ENCODE assay signal across 16 cellular contexts in the genomic region with DNA sequence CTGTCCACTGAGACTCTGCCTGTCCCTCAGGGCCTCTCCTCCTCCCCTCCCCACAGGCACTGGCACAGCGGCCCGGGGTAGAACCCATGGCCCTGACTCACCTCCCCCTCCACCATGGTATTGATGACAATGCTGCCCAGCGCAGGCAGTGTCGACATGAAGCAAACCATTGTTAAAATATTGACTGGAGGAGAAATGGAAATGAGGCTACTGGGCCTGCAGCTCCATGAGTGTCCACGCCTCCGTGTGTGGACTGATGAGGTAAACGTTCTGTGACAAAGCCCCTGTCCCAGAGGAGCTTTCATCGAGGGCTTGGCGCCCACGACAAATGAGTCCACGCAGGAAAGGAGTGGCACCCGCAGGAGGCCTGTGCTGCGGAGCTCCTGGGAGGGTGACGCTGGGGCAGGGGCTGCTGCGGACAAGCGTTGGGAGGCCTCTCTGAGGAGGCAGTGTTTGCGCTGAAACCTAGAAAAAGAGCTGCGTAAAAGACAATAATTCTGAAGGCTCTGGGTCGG.
DNase-seq lines count a peak whose midpoint lies in the region; ATAC-seq and TF ChIP-seq lines count a peak whose summit lies in the region.
"Had no signal": no experiment of that assay in that cellular context is flagged by ENCODE, and none has a peak within 500 bp of the region (broad histone marks: within the 10 kb centered on the region; RNA-seq: fewer than 3 reads in every experiment).

No MANE protein-coding gene starts in this region.

- H3K27ac Mint-ChIP-seq in natural killer cell = no peak overlapping the region
- H3K27ac Mint-ChIP-seq: B cell had no signal

- H3K27me3 Mint-ChIP-seq in natural killer cell (ENCODE audit: low read depth in 2 of 2) = peaks cover 0 to 3% of the 10 kb centered on the region in 2 donors
- H3K27me3 Mint-ChIP-seq: B cell had no signal

- H3K9me3 ChIP-seq in effector memory CD4-positive, alpha-beta T cell (ENCODE audit: control insufficient read depth, low read length) = no peaks in the 10 kb centered on the region

- H3K4me1 ChIP-seq in effector memory CD4-positive, alpha-beta T cell (ENCODE audit: control insufficient read depth, insufficient read depth, low read length, poor library complexity, severe bottlenecking) = no peaks in the 10 kb centered on the region

- in situ Hi-C loops in SK-MEL-5 (cut with HindIII; ENCODE audit: low pct_unique_long_range_greater_than_20kb, low sequenced_read_pairs) = no loop called here

- no peaks in the 10 kb centered on the region for H3K36me3 Mint-ChIP-seq in natural killer cell

- peaks cover 0 to 3% of the 10 kb centered on the region in 2 donors for H3K9me3 Mint-ChIP-seq in natural killer cell

- ATAC-seq in GM21390 (IDR thresholded peaks at IDR 0.05; ENCODE audit: unreplicated experiment) (no peak), natural killer cell (no peak)

- peak; percentile 42 for DNase-seq in Ammon's horn (ENCODE audit: low spot score)
- peak; percentile 22 for DNase-seq in SK-MEL-5 (ENCODE audit: low read depth, low spot score)
- peak; percentile 8 to 15 for DNase-seq in hippocampal formation (lab: John Stamatoyannopoulos, UW)
- peak; percentile 73 for DNase-seq in pons (ENCODE audit: low spot score)
- DNase-seq in effector memory CD4-positive, alpha-beta T cell = no peak
- DNase-seq in RPMI8226 = no peak
- no peak for DNase-seq in natural killer cell
- DNase-seq: Kasumi-1, NCI-H1694 treated with DMSO at 0.1 percent for 48 hours, NCI-H2081 treated with DMSO at 0.1 percent for 48 hours, NCI-H2171 treated with DMSO at 0.1 percent for 48 hours, NCI-H446, NCI-H526, SHP77 treated with DMSO at 0.1 percent for 48 hours had no signal

- no peak overlapping the region for H3K4me3 Mint-ChIP-seq in natural killer cell
- H3K4me3 Mint-ChIP-seq: B cell had no signal

- no peaks in the 10 kb centered on the region for H3K36me3 ChIP-seq in effector memory CD4-positive, alpha-beta T cell (ENCODE audit: control insufficient read depth, insufficient read depth, low read length)

- no peak overlapping the region for H3K27ac ChIP-seq in effector memory CD4-positive, alpha-beta T cell (ENCODE audit: insufficient read depth, low read length, poor library complexity, severe bottlenecking)

- no peaks in the 10 kb centered on the region for H3K27me3 ChIP-seq in effector memory CD4-positive, alpha-beta T cell (replicated peaks; ENCODE audit: control insufficient read depth, insufficient read depth, low read length, poor library complexity, severe bottlenecking)

- intact Hi-C loops in natural killer cell (cut with micrococcal nuclease) = no loop called here

- no peaks in the 10 kb centered on the region for H3K4me1 Mint-ChIP-seq in natural killer cell
- H3K4me1 Mint-ChIP-seq: B cell had no signal

- H3K4me3 ChIP-seq in effector memory CD4-positive, alpha-beta T cell (ENCODE audit: insufficient read depth, low read depth, low read length, poor library complexity, severe bottlenecking) = no peak overlapping the region

- TF ChIP-seq CTCF in natural killer cell (IDR thresholded peaks at IDR 0.05) = no peak

Comparison
In these comparisons a context has a peak if more than half of its experiments do, and no peak if none do; other contexts are left out.
1. DNase-seq: peak in Ammon's horn (single experiment), SK-MEL-5 (single experiment), hippocampal formation (2 of 2) and pons (single experiment); none in effector memory CD4-positive, alpha-beta T cell (0 of 3), RPMI8226 (single experiment) and natural killer cell (single experiment).